ENCODE assay signal across 15 cellular contexts in the genomic region with DNA sequence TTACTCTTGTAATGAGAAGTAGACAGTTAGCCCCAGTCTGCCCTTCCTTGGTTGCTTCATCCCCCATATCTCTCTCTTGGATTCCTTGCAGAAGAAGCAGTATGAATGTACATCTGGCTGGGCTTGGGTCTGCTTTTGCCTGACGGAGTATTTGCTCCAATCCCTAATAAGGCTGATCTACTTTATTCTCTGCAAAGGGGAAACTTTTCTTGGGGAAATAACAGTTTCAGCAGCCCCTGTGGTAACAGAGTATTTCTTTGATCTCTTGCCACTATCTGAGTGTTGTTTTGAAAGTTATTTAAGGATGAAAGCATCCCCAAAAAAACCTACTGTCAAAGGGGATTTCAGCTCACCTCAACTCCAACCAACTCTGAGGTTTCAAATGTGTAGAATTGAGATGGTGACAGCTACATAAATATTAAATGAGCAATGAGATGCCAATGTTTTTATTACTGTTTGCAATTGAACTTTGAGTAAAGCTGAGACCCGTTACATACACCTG.
A peak's percentile ranks its signal among the peaks of the same experiment; 100 is the strongest.
DNase-seq lines count a peak whose midpoint lies in the region; ATAC-seq and TF ChIP-seq lines count a peak whose summit lies in the region.
"Had no signal": no experiment of that assay in that cellular context is flagged by ENCODE, and none has a peak within 500 bp of the region (broad histone marks: within the 10 kb centered on the region; RNA-seq: fewer than 3 reads in every experiment).

No MANE protein-coding gene starts in this region.

- no peaks in the 10 kb centered on the region for H3K9me3 ChIP-seq in adrenal gland (replicated peaks in 1 of 3)
- H3K9me3 ChIP-seq: SK-N-SH had no signal

- H3K9me3 Mint-ChIP-seq in activated T-cell treated with anti-CD3 and anti-CD28 coated beads, Interleukin-2, amount 50 U/mL, for 24 hours = no peaks in the 10 kb centered on the region
- no peaks in the 10 kb centered on the region for H3K9me3 Mint-ChIP-seq in activated CD8-positive, alpha-beta memory T cell treated with anti-CD3 and anti-CD28 coated beads, Interleukin-2, amount 10 ng/mL, durations not matched to agents 7 days and 5 days (ENCODE audit: low read depth)

- ATAC-seq in stimulated activated naive CD8-positive, alpha-beta T cell treated with anti-CD3 and anti-CD28 coated beads, Interleukin-15, Interleukin-2, amounts not matched to agents 100 U/mL and 50 U/mL, for 24 hours = peak; percentile 66
- ATAC-seq in GM19328 (IDR thresholded peaks at IDR 0.05; ENCODE audit: unreplicated experiment) = no peak
- ATAC-seq in activated CD8-positive, alpha-beta memory T cell treated with anti-CD3 and anti-CD28 coated beads, Interleukin-2, amount 10 ng/mL, durations not matched to agents 7 days and 5 days = no peak

- in situ Hi-C loops in GM13976 (cut with MboI; ENCODE audit: low sequenced_read_pairs, unreplicated experiment) = no loop called here

- TF ChIP-seq POLR2A in adrenal gland (IDR thresholded peaks at IDR 0.05) = no peak

- no peak overlapping the region for H3K27ac Mint-ChIP-seq in activated T-cell treated with anti-CD3 and anti-CD28 coated beads, Interleukin-2, amount 50 U/mL, for 24 hours
- no peak overlapping the region for H3K27ac Mint-ChIP-seq in activated CD8-positive, alpha-beta memory T cell treated with anti-CD3 and anti-CD28 coated beads, Interleukin-2, amount 10 ng/mL, durations not matched to agents 7 days and 5 days

- H3K4me3 Mint-ChIP-seq in activated T-cell treated with anti-CD3 and anti-CD28 coated beads, Interleukin-2, amount 50 U/mL, for 24 hours = no peak overlapping the region
- no peak overlapping the region for H3K4me3 Mint-ChIP-seq in activated CD8-positive, alpha-beta memory T cell treated with anti-CD3 and anti-CD28 coated beads, Interleukin-2, amount 10 ng/mL, durations not matched to agents 7 days and 5 days

- H3K36me3 ChIP-seq in adrenal gland (replicated peaks in 1 of 2) = no peaks in the 10 kb centered on the region

- H3K27me3 Mint-ChIP-seq in activated T-cell treated with anti-CD3 and anti-CD28 coated beads, Interleukin-2, amount 50 U/mL, for 24 hours = peaks cover 10% of the 10 kb centered on the region
- H3K27me3 Mint-ChIP-seq in activated CD8-positive, alpha-beta memory T cell treated with anti-CD3 and anti-CD28 coated beads, Interleukin-2, amount 10 ng/mL, durations not matched to agents 7 days and 5 days = peaks cover 7% of the 10 kb centered on the region

- CTCF ChIA-PET in activated CD8-positive, alpha-beta memory T cell treated with anti-CD3 and anti-CD28 coated beads, Interleukin-2, amount 10 ng/mL, durations not matched to agents 7 days and 5 days (lab: Charles Lee) = no interaction called here

- DNase-seq in activated T-cell treated with anti-CD3 and anti-CD28 coated beads for 24 hours (ENCODE audit: low read depth) (peak; percentile 0), GM13976 (ENCODE audit: low spot score) (peak; percentile 31), adrenal gland (no peak)
- no peak for DNase-seq in activated T-cell treated with anti-CD3 and anti-CD28 coated beads, Interleukin-2, amount 50 U/mL, for 24 hours
- peak; percentile 56 for DNase-seq in Jurkat, Clone E6-1 (ENCODE audit: low read depth, low spot score)
- no peak for DNase-seq in stimulated activated naive CD8-positive, alpha-beta T cell treated with anti-CD3 and anti-CD28 coated beads, Interleukin-15, Interleukin-2, amounts not matched to agents 100 U/mL and 50 U/mL, for 24 hours
- DNase-seq in activated CD8-positive, alpha-beta memory T cell treated with anti-CD3 and anti-CD28 coated beads, Interleukin-2, amount 10 ng/mL, durations not matched to agents 7 days and 5 days = no peak
- DNase-seq: H7, NCI-H1417, NCI-H2029, NCI-H2171 treated with DMSO at 0.1 percent for 48 hours, NCI-H774, SK-N-SH had no signal

- intact Hi-C loops in adrenal gland (cut with DNase I) = no loop called here

- TF ChIP-seq CTCF in GM13976 (IDR thresholded peaks at IDR 0.05; ENCODE audit: borderline replicate concordance, control extremely low read depth, extremely low read depth, insufficient read depth, missing control alignments) (no peak), adrenal gland (IDR thresholded peaks at IDR 0.05) (no peak)

- no peaks in the 10 kb centered on the region for H3K36me3 Mint-ChIP-seq in activated T-cell treated with anti-CD3 and anti-CD28 coated beads, Interleukin-2, amount 50 U/mL, for 24 hours (ENCODE audit: low read depth)
- H3K36me3 Mint-ChIP-seq in activated CD8-positive, alpha-beta memory T cell treated with anti-CD3 and anti-CD28 coated beads, Interleukin-2, amount 10 ng/mL, durations not matched to agents 7 days and 5 days = no peaks in the 10 kb centered on the region

- no peak overlapping the region for H3K27ac ChIP-seq in adrenal gland
- H3K27ac ChIP-seq: C4-2B had no signal

- no peak overlapping the region for H3K4me3 ChIP-seq in Jurkat, Clone E6-1 (ENCODE audit: low read length)
- H3K4me3 ChIP-seq in adrenal gland = no peak overlapping the region

- WGBS in adrenal gland, 4 donors = 64 to 73% (median 67%) methylated on average over 2 of the region's 2 CpGs

- H3K4me1 ChIP-seq in adrenal gland (replicated peaks in 1 of 2) = no peaks in the 10 kb centered on the region

- peaks cover 12% of the 10 kb centered on the region for H3K4me1 Mint-ChIP-seq in activated T-cell treated with anti-CD3 and anti-CD28 coated beads, Interleukin-2, amount 50 U/mL, for 24 hours (ENCODE audit: low read depth)
- no peaks in the 10 kb centered on the region for H3K4me1 Mint-ChIP-seq in activated CD8-positive, alpha-beta memory T cell treated with anti-CD3 and anti-CD28 coated beads, Interleukin-2, amount 10 ng/mL, durations not matched to agents 7 days and 5 days

- H3K27me3 ChIP-seq in adrenal gland = no peaks in the 10 kb centered on the region

Comparison
In these comparisons a context has a peak if more than half of its experiments do, and no peak if none do; other contexts are left out.
1. DNase-seq: peak in activated T-cell treated with anti-CD3 and anti-CD28 coated beads for 24 hours (single experiment), GM13976 (single experiment) and Jurkat, Clone E6-1 (single experiment); none in activated T-cell treated with anti-CD3 and anti-CD28 coated beads, Interleukin-2, amount 50 U/mL, for 24 hours (single experiment), stimulated activated naive CD8-positive, alpha-beta T cell treated with anti-CD3 and anti-CD28 coated beads, Interleukin-15, Interleukin-2, amounts not matched to agents 100 U/mL and 50 U/mL, for 24 hours (single experiment), adrenal gland (0 of 7) and activated CD8-positive, alpha-beta memory T cell treated with anti-CD3 and anti-CD28 coated beads, Interleukin-2, amount 10 ng/mL, durations not matched to agents 7 days and 5 days (single experiment).